ENCODE assay signal across 23 cellular contexts in the genomic region with DNA sequence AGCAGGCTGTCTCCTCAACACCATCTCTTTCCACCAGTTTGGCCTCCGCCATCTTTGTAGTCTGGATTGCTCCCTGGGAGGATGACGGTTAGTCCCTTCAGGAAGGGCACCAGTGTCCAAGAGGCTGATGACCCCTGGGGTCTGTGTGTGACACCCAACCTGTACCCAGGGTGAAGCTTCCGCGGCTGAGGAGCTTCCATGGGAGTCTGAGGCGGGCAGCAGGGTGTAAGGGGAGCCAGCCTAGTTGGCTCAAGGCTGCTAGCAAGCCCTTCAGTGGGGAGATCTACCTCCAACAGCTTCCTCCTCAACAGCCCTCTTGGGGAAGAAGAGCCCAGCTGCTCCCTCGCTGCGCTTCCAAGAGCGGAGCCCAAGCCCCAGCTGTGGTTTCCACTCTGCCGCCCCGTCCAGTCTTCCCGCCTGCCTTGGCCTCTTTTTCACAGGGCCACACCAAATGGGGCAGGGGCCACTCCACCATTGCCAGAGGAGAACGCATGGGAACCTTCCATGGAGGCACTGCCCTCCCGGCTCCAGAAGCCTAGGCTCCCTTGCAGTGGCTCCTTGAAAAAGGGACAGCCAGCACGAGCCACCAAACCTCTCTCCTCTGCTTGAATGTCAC. TPM values are rescaled to one million over a fixed set of nuclear protein-coding genes. Genes with fewer than 3 reads are reported as not detected.
DNase-seq lines count a peak whose midpoint lies in the region; ATAC-seq and TF ChIP-seq lines count a peak whose summit lies in the region.
"Had no signal": no experiment of that assay in that cellular context is flagged by ENCODE, and none has a peak within 500 bp of the region (broad histone marks: within the 10 kb centered on the region; RNA-seq: fewer than 3 reads in every experiment).

No MANE protein-coding gene starts in this region.

- no peaks in the 10 kb centered on the region for H3K9me3 Mint-ChIP-seq in activated CD4-positive, alpha-beta memory T cell treated with anti-CD3 and anti-CD28 coated beads, Interleukin-2, amount 10 ng/mL, durations not matched to agents 7 days and 5 days
- H3K9me3 Mint-ChIP-seq in activated CD4-positive, alpha-beta memory T cell treated with anti-CD3 and anti-CD28 coated beads for 36 hours = no peaks in the 10 kb centered on the region
- H3K9me3 Mint-ChIP-seq in nephron (no peaks in the 10 kb centered on the region), type B pancreatic cell (no peaks in the 10 kb centered on the region)
- H3K9me3 Mint-ChIP-seq: CD4-positive, alpha-beta T cell had no signal

- H3K27ac ChIP-seq in angular gyrus (ENCODE audit: low read depth, low read length) (peak overlapping the region; percentile 43), right cardiac atrium (ENCODE audit: low read length) (no peak overlapping the region)
- H3K27ac ChIP-seq: 22Rv1, SK-N-MC had no signal

- CTCF ChIA-PET in activated CD4-positive, alpha-beta memory T cell treated with anti-CD3 and anti-CD28 coated beads, Interleukin-2, amount 10 ng/mL, durations not matched to agents 7 days and 5 days (lab: Charles Lee) = no interaction called here
- CTCF ChIA-PET in activated CD4-positive, alpha-beta memory T cell treated with anti-CD3 and anti-CD28 coated beads for 36 hours (lab: Charles Lee) = no interaction called here

- TF ChIP-seq CTCF in nephron (IDR thresholded peaks at IDR 0.05; ENCODE audit: unreplicated experiment in 3 of 3) (no peak), type B pancreatic cell (conservative IDR thresholded peaks at IDR 0.05) (no peak)

- POLR2A ChIA-PET in activated CD4-positive, alpha-beta memory T cell treated with anti-CD3 and anti-CD28 coated beads, Interleukin-2, amount 10 ng/mL, durations not matched to agents 7 days and 5 days (lab: Charles Lee) = interaction anchor here (0.6 to 1.6 kb wide), 2 partner anchors 17 to 57 kb away, joined by 3 to 4 read pairs; a partner anchor contains a TSS
- POLR2A ChIA-PET in activated CD4-positive, alpha-beta memory T cell treated with anti-CD3 and anti-CD28 coated beads for 36 hours (lab: Charles Lee) = no interaction called here

- no peak for ATAC-seq in right cardiac atrium
- ATAC-seq: Right ventricle myocardium inferior had no signal

- no peaks in the 10 kb centered on the region for H3K27me3 ChIP-seq in right cardiac atrium (ENCODE audit: control insufficient read depth, insufficient read depth)

- H3K4me3 ChIP-seq in right cardiac atrium (ENCODE audit: low read length) = no peak overlapping the region
- H3K4me3 ChIP-seq: SK-N-MC had no signal

- H3K4me1 Mint-ChIP-seq in activated CD4-positive, alpha-beta memory T cell treated with anti-CD3 and anti-CD28 coated beads, Interleukin-2, amount 10 ng/mL, durations not matched to agents 7 days and 5 days = no peaks in the 10 kb centered on the region
- no peaks in the 10 kb centered on the region for H3K4me1 Mint-ChIP-seq in activated CD4-positive, alpha-beta memory T cell treated with anti-CD3 and anti-CD28 coated beads for 36 hours (ENCODE audit: low read depth)
- H3K4me1 Mint-ChIP-seq in nephron (peaks cover 30% of the 10 kb centered on the region), type B pancreatic cell (ENCODE audit: unreplicated experiment) (peaks cover 24% of the 10 kb centered on the region)

- no peak overlapping the region for H3K27ac Mint-ChIP-seq in activated CD4-positive, alpha-beta memory T cell treated with anti-CD3 and anti-CD28 coated beads, Interleukin-2, amount 10 ng/mL, durations not matched to agents 7 days and 5 days
- H3K27ac Mint-ChIP-seq in activated CD4-positive, alpha-beta memory T cell treated with anti-CD3 and anti-CD28 coated beads for 36 hours = no peak overlapping the region
- H3K27ac Mint-ChIP-seq in nephron (peak overlapping the region; percentile 47 to 79 (median 77)), type B pancreatic cell (no peak overlapping the region)
- H3K27ac Mint-ChIP-seq: CD4-positive, alpha-beta T cell had no signal

- H3K36me3 Mint-ChIP-seq in activated CD4-positive, alpha-beta memory T cell treated with anti-CD3 and anti-CD28 coated beads, Interleukin-2, amount 10 ng/mL, durations not matched to agents 7 days and 5 days (ENCODE audit: low read depth) = no peaks in the 10 kb centered on the region
- H3K36me3 Mint-ChIP-seq in activated CD4-positive, alpha-beta memory T cell treated with anti-CD3 and anti-CD28 coated beads for 36 hours = no peaks in the 10 kb centered on the region
- H3K36me3 Mint-ChIP-seq in nephron (ENCODE audit: low read depth) (no peaks in the 10 kb centered on the region), type B pancreatic cell (no peaks in the 10 kb centered on the region)

- H3K4me3 Mint-ChIP-seq in activated CD4-positive, alpha-beta memory T cell treated with anti-CD3 and anti-CD28 coated beads, Interleukin-2, amount 10 ng/mL, durations not matched to agents 7 days and 5 days = no peak overlapping the region
- H3K4me3 Mint-ChIP-seq in activated CD4-positive, alpha-beta memory T cell treated with anti-CD3 and anti-CD28 coated beads for 36 hours = no peak overlapping the region
- H3K4me3 Mint-ChIP-seq in nephron (no peak overlapping the region), type B pancreatic cell (no peak overlapping the region)
- H3K4me3 Mint-ChIP-seq: CD4-positive, alpha-beta T cell had no signal

- 96% methylated on average over 14 of the region's 14 CpGs for WGBS in right cardiac atrium

- intact Hi-C loops in activated CD4-positive, alpha-beta memory T cell treated with anti-CD3 and anti-CD28 coated beads for 36 hours (cut with micrococcal nuclease) = no loop called here
- intact Hi-C loops in right cardiac atrium (cut with DNase I) = no loop called here

- peak; percentile 14 for DNase-seq in activated CD4-positive, alpha-beta memory T cell treated with anti-CD3 and anti-CD28 coated beads, Interleukin-2, amount 10 ng/mL, durations not matched to agents 7 days and 5 days
- DNase-seq in activated CD4-positive, alpha-beta memory T cell treated with anti-CD3 and anti-CD28 coated beads for 36 hours = no peak
- DNase-seq in type B pancreatic cell (ENCODE audit: extremely low spot score, unreplicated experiment) = peak; percentile 60
- no peak for DNase-seq in HCEC 1CT
- no peak for DNase-seq in GF-D8 (lab: John Stamatoyannopoulos, UW)
- no peak for DNase-seq in right cardiac atrium
- DNase-seq: AML-193; Caco-2; CD4-positive, alpha-beta T cell; EL; GOT3; Karpas-422; NCI-H1417 treated with DMSO at 0.1 percent for 48 hours; NCI-H187 treated with DMSO at 0.1 percent for 48 hours; NCI-H774 had no signal

- H3K4me1 ChIP-seq in right cardiac atrium (ENCODE audit: control insufficient read depth, insufficient read depth, low read length) = no peaks in the 10 kb centered on the region

- H3K9me3 ChIP-seq in right cardiac atrium (ENCODE audit: control insufficient read depth, low read length) = no peaks in the 10 kb centered on the region
- H3K9me3 ChIP-seq: Caco-2 had no signal

- H3K27me3 Mint-ChIP-seq in activated CD4-positive, alpha-beta memory T cell treated with anti-CD3 and anti-CD28 coated beads, Interleukin-2, amount 10 ng/mL, durations not matched to agents 7 days and 5 days = peaks cover 9% of the 10 kb centered on the region
- peaks cover 5% of the 10 kb centered on the region for H3K27me3 Mint-ChIP-seq in activated CD4-positive, alpha-beta memory T cell treated with anti-CD3 and anti-CD28 coated beads for 36 hours
- H3K27me3 Mint-ChIP-seq in nephron (ENCODE audit: low read depth) (no peaks in the 10 kb centered on the region), type B pancreatic cell (no peaks in the 10 kb centered on the region)
- H3K27me3 Mint-ChIP-seq: CD4-positive, alpha-beta T cell had no signal

RNA-seq across cellular contexts. Expression of a gene that starts 57.4 kb away (rescaled TPM):
- 10 to 100 TPM; 35.5 to 35.7 TPM for total RNA-seq in activated CD4-positive, alpha-beta memory T cell treated with anti-CD3 and anti-CD28 coated beads, Interleukin-2, amount 10 ng/mL, durations not matched to agents 7 days and 5 days
- 10 to 100 TPM; 35.5 to 35.9 TPM for total RNA-seq in activated CD4-positive, alpha-beta memory T cell treated with anti-CD3 and anti-CD28 coated beads for 36 hours
- total RNA-seq in type B pancreatic cell (ENCODE audit: low replicate concordance) = 25.1 and 36.1 TPM in 2 replicates
- 1 to 10 TPM; 8.9 to 9.8 (median 9.3) TPM for total RNA-seq in right cardiac atrium
- polyA plus RNA-seq in right cardiac atrium = 5.2 TPM

RNA-seq across cellular contexts. Expression of a gene that starts 59.8 kb away (rescaled TPM):
- not detected for total RNA-seq in activated CD4-positive, alpha-beta memory T cell treated with anti-CD3 and anti-CD28 coated beads, Interleukin-2, amount 10 ng/mL, durations not matched to agents 7 days and 5 days
- not detected for total RNA-seq in activated CD4-positive, alpha-beta memory T cell treated with anti-CD3 and anti-CD28 coated beads for 36 hours
- total RNA-seq in type B pancreatic cell (ENCODE audit: low replicate concordance) = not detected in 2 replicates
- total RNA-seq in right cardiac atrium = not detected
- not detected for polyA plus RNA-seq in right cardiac atrium
- total RNA-seq: Caco-2; CD4-positive, alpha-beta T cell; HT-29; MCF 10A; OCI-LY7; Right ventricle myocardium inferior had no signal

Comparison
In these comparisons a context has a peak if more than half of its experiments do, and no peak if none do; other contexts are left out.
1. DNase-seq: peak in activated CD4-positive, alpha-beta memory T cell treated with anti-CD3 and anti-CD28 coated beads, Interleukin-2, amount 10 ng/mL, durations not matched to agents 7 days and 5 days (single experiment) and type B pancreatic cell (single experiment); none in activated CD4-positive, alpha-beta memory T cell treated with anti-CD3 and anti-CD28 coated beads for 36 hours (single experiment), HCEC 1CT (single experiment), GF-D8 (single experiment) and right cardiac atrium (0 of 3).
2. H3K27ac Mint-ChIP-seq: peak in nephron (3 of 3); none in activated CD4-positive, alpha-beta memory T cell treated with anti-CD3 and anti-CD28 coated beads, Interleukin-2, amount 10 ng/mL, durations not matched to agents 7 days and 5 days (single experiment), activated CD4-positive, alpha-beta memory T cell treated with anti-CD3 and anti-CD28 coated beads for 36 hours (single experiment) and type B pancreatic cell (single experiment).